Comparison of ENCODE assay signal across 30 cellular contexts in the genomic region with DNA sequence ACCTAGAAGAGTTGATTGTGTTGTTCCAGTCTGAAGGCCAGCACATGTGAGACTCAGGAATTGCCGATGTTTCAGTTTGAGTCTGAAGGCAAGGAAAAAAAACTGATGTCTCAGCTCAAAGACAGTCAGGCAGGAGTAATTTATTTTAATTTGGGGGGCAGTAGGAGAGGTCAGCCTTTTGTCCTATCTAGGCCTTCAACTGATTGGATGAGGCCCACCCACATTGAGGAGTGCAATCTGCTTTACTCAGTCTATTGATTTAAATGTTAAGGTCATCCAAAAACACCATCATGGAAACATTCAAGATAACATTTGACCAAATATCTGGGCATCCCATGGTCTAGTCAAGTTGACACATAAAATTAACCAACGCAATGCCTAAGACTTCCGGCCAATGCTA.
"Had no signal": no experiment of that assay in that cellular context is flagged by ENCODE, and none has a peak within 500 bp of the region (broad histone marks: within the 10 kb centered on the region; RNA-seq: fewer than 3 reads in every experiment).

No MANE protein-coding gene starts in this region.

- H3K36me3 Mint-ChIP-seq: natural killer cell; neural progenitor cell; stimulated activated memory B cell treated with anti-CD40 and anti-IgM and Interleukin-4, amounts not matched to agents 10 μg/mL and 1 μg/mL and 100 μg/mL, for 72 hours; type B pancreatic cell had no signal

- H3K79me2 ChIP-seq: parathyroid adenoma had no signal

- H3K4me1 ChIP-seq: parathyroid adenoma, psoas muscle, spleen, suprapubic skin, testis, tibial artery, transverse colon, upper lobe of right lung, uterus had no signal

- DNase-seq: natural killer cell; occipital lobe; ovary; psoas muscle; right cardiac atrium; spleen; stimulated activated CD4-positive, alpha-beta T cell treated with anti-CD3 and anti-CD28 coated beads, Interleukin-12 subunit alpha, Interleukin-12 subunit beta, amount 100 ng/mL, for 4 hours; stimulated activated CD4-positive, alpha-beta T cell treated with anti-CD3 and anti-CD28 coated beads, Interleukin-1b, Interleukin-23, amount 100 ng/mL, for 48 hours; stimulated activated CD4-positive, alpha-beta T cell treated with anti-CD3 and anti-CD28 coated beads, Interleukin-4, amount 100 ng/mL, for 1 hour; stimulated activated CD4-positive, alpha-beta T cell treated with anti-CD3 and anti-CD28 coated beads, Interleukin-4, amount 100 ng/mL, for 4 hours; stimulated activated CD8-positive, alpha-beta memory T cell treated with anti-CD3 and anti-CD28 coated beads, Interleukin-4, amount 100 ng/mL, for 48 hours; stimulated activated naive CD4-positive, alpha-beta T cell; stimulated activated naive CD8-positive, alpha-beta T cell treated with anti-CD3 and anti-CD28 coated beads, Interleukin-15, amount 100 ng/mL, for 72 hours; stimulated activated naive CD8-positive, alpha-beta T cell treated with anti-CD3 and anti-CD28 coated beads, Interleukin-15, Interleukin-2, amounts not matched to agents 100 U/mL and 50 U/mL, for 24 hours; substantia nigra; testis; tibial artery; transverse colon; upper lobe of right lung; uterus had no signal

- H3K27ac ChIP-seq: neural progenitor cell, ovary, parathyroid adenoma, psoas muscle, skin epidermis, spleen, suprapubic skin, testis, tibial artery, transverse colon, upper lobe of right lung, uterus had no signal

- H3K9me3 ChIP-seq: ovary, psoas muscle, spleen, suprapubic skin, testis, tibial artery, transverse colon, upper lobe of right lung, uterus had no signal

- H3K4me3 ChIP-seq: neural progenitor cell, ovary, psoas muscle, skin epidermis, smooth muscle cell, spleen, suprapubic skin, testis, tibial artery, transverse colon, upper lobe of right lung, uterus had no signal

- H3K9ac ChIP-seq: neural progenitor cell, parathyroid adenoma had no signal

- H2AFZ ChIP-seq: neural progenitor cell, parathyroid adenoma had no signal

- H3K36me3 ChIP-seq: neural progenitor cell, ovary, spleen, suprapubic skin, tibial artery, transverse colon, upper lobe of right lung, uterus had no signal

- ATAC-seq: natural killer cell; psoas muscle; right cardiac atrium; sciatic nerve; stimulated activated memory B cell treated with anti-CD40 and anti-IgM and Interleukin-4, amounts not matched to agents 10 μg/mL and 1 μg/mL and 100 μg/mL, for 72 hours; stimulated activated naive CD8-positive, alpha-beta T cell treated with anti-CD3 and anti-CD28 coated beads, Interleukin-15, amount 100 ng/mL, for 72 hours; stimulated activated naive CD8-positive, alpha-beta T cell treated with anti-CD3 and anti-CD28 coated beads, Interleukin-15, Interleukin-2, amounts not matched to agents 100 U/mL and 50 U/mL, for 24 hours; upper lobe of right lung had no signal

- H3K27ac Mint-ChIP-seq: natural killer cell; nephron; neural progenitor cell; progenitor cell of endocrine pancreas; stimulated activated memory B cell treated with anti-CD40 and anti-IgM and Interleukin-4, amounts not matched to agents 10 μg/mL and 1 μg/mL and 100 μg/mL, for 72 hours; stimulated activated naive CD8-positive, alpha-beta T cell treated with anti-CD3 and anti-CD28 coated beads, Interleukin-15, amount 100 ng/mL, for 72 hours; type B pancreatic cell had no signal

- H3K4me2 ChIP-seq: neural progenitor cell, smooth muscle cell had no signal

- H3K4me1 Mint-ChIP-seq: natural killer cell; neural progenitor cell; stimulated activated memory B cell treated with anti-CD40 and anti-IgM and Interleukin-4, amounts not matched to agents 10 μg/mL and 1 μg/mL and 100 μg/mL, for 72 hours; stimulated activated naive CD8-positive, alpha-beta T cell treated with anti-CD3 and anti-CD28 coated beads, Interleukin-15, amount 100 ng/mL, for 72 hours had no signal

- H3K27me3 ChIP-seq: neural progenitor cell, ovary, suprapubic skin, testis, tibial artery, transverse colon, upper lobe of right lung, uterus had no signal

- H3K4me3 Mint-ChIP-seq: natural killer cell; nephron; neural progenitor cell; stimulated activated memory B cell treated with anti-CD40 and anti-IgM and Interleukin-4, amounts not matched to agents 10 μg/mL and 1 μg/mL and 100 μg/mL, for 72 hours; stimulated activated naive CD8-positive, alpha-beta T cell treated with anti-CD3 and anti-CD28 coated beads, Interleukin-15, amount 100 ng/mL, for 72 hours; type B pancreatic cell had no signal

- H3K27me3 Mint-ChIP-seq: progenitor cell of endocrine pancreas; stimulated activated naive CD8-positive, alpha-beta T cell treated with anti-CD3 and anti-CD28 coated beads, Interleukin-15, amount 100 ng/mL, for 72 hours; type B pancreatic cell had no signal

- H3K9me3 Mint-ChIP-seq: natural killer cell; neural progenitor cell; stimulated activated memory B cell treated with anti-CD40 and anti-IgM and Interleukin-4, amounts not matched to agents 10 μg/mL and 1 μg/mL and 100 μg/mL, for 72 hours; stimulated activated naive CD8-positive, alpha-beta T cell treated with anti-CD3 and anti-CD28 coated beads, Interleukin-15, amount 100 ng/mL, for 72 hours; type B pancreatic cell had no signal
